Comparison of ENCODE assay signal across 13 cellular contexts in the genomic region with DNA sequence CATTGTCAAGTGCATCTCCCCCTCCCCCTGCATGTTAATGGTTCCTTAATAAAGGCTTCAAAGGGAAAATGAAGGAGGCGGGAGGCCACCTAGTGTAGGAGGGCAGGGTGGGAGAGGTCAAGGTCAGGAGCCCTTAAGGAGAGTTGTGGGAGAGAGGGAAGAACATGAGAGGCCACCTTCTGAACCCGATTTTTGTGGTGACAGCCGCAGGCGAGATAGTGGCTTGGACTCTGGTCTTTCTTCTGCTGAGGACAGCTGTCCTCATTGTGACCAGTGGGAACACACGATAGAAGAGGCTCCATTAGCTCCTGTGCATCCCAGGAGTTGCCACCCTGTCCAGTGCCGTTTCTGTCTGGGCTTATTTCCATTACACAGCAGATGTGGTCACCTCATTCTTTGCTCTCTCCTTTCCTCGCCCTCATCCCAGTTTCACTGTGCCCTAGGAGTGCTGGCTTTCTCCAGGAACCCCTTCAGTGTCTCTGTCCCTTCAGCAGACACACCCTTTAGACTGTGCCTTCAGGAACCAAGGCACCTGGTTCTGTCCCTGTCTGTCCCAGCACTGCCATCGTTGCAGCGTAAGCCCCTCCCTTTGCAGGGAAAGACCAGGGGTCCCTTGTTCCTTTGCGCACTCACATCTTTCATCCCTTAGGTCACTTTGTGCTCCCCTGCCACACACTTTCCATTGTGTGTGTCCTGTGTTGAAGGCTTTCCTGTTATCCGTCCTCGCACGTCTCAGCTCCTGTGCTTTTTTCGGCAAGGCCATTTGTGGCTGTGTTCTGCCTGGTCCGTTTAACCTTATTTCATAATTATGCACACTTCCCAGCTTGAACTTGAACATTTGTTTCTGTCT. TPM values are rescaled to one million over a fixed set of nuclear protein-coding genes. Genes with fewer than 3 reads are reported as not detected.
A peak's percentile ranks its signal among the peaks of the same experiment; 100 is the strongest.
DNase-seq lines count a peak whose midpoint lies in the region; ATAC-seq, FAIRE-seq and TF ChIP-seq lines count a peak whose summit lies in the region.
"Had no signal": no experiment of that assay in that cellular context is flagged by ENCODE, and none has a peak within 500 bp of the region (broad histone marks: within the 10 kb centered on the region; RNA-seq: fewer than 3 reads in every experiment).

No MANE protein-coding gene starts in this region.

- H3K27me3 ChIP-seq in DOHH2 (ENCODE audit: control insufficient read depth, low read length) (no peaks in the 10 kb centered on the region), sigmoid colon (no peaks in the 10 kb centered on the region)

- H3K9me2 ChIP-seq in DOHH2 (replicated peaks; ENCODE audit: control insufficient read depth, low read length), result no peaks in the 10 kb centered on the region

- peaks cover 46% of the 10 kb centered on the region for H3K4me1 Mint-ChIP-seq in activated T-helper 17 cell treated with anti-CD3 and anti-CD28 coated beads, Interleukin-2, amount 50 U/mL, for 72 hours
- peaks cover 48 to 72% of the 10 kb centered on the region in 2 donors for H3K4me1 Mint-ChIP-seq in immature natural killer cell

- H3K4me2 ChIP-seq in DOHH2 (ENCODE audit: low read length), result peak overlapping the region; percentile 98

- H3K36me3 Mint-ChIP-seq in activated T-helper 17 cell treated with anti-CD3 and anti-CD28 coated beads, Interleukin-2, amount 50 U/mL, for 72 hours (ENCODE audit: low read depth), result peaks cover 80% of the 10 kb centered on the region
- peaks cover 19 to 48% (median 24%) of the 10 kb centered on the region in 3 donors for H3K36me3 Mint-ChIP-seq in immature natural killer cell

- peak overlapping the region; percentile 84 for H3K27ac Mint-ChIP-seq in activated T-helper 17 cell treated with anti-CD3 and anti-CD28 coated beads, Interleukin-2, amount 50 U/mL, for 72 hours
- H3K27ac Mint-ChIP-seq in immature natural killer cell, result peak overlapping the region in 4 of 6 donors; percentile 57 to 91 (median 69)

- peaks cover 96% of the 10 kb centered on the region for H3K79me2 ChIP-seq in DOHH2 (ENCODE audit: control insufficient read depth, low read length)

- H3K9me3 ChIP-seq in DOHH2 (ENCODE audit: control insufficient read depth, insufficient read depth, low read length) (no peaks in the 10 kb centered on the region), sigmoid colon (no peaks in the 10 kb centered on the region)
- H3K9me3 ChIP-seq: HAP-1 had no signal

- TF ChIP-seq EP300 in sigmoid colon (IDR thresholded peaks at IDR 0.05), result no peak

- peaks cover 90% of the 10 kb centered on the region for H3K36me3 ChIP-seq in DOHH2 (ENCODE audit: control insufficient read depth, low read length)
- H3K36me3 ChIP-seq in sigmoid colon, result peaks cover 0 to 52% (median 0%) of the 10 kb centered on the region in 4 donors

- H3F3A ChIP-seq in DOHH2 (ENCODE audit: control insufficient read depth, insufficient read depth), result peaks cover 12% of the 10 kb centered on the region

- intact Hi-C loops in sigmoid colon (cut with DNase I), result no loop called here

- DNase-seq in immature natural killer cell, result no peak
- DNase-seq in sigmoid colon, result no peak
- no peak for DNase-seq in GM10266 (ENCODE audit: extremely low spot score)
- no peak for DNase-seq in activated CD8-positive, alpha-beta memory T cell treated with anti-CD3 and anti-CD28 coated beads, Interleukin-2, amount 50 U/mL, for 4 hours
- DNase-seq in GM12892 (ENCODE audit: insufficient read length), result no peak
- DNase-seq in NCI-H1092 (lab: John Stamatoyannopoulos, UW), result no peak
- DNase-seq: activated CD4-positive, CD25-positive, alpha-beta regulatory T cell treated with anti-CD3 and anti-CD28 coated beads, Interleukin-2, amount 50 U/mL, for 72 hours; activated T-cell treated with anti-CD3 and anti-CD28 coated beads, Interleukin-2, amount 50 U/mL, for 48 hours; NCI-H1417; NCI-H774 had no signal

- ATAC-seq in activated T-helper 17 cell treated with anti-CD3 and anti-CD28 coated beads, Interleukin-2, amount 50 U/mL, for 72 hours (replicated peaks), result no peak

- no peak for FAIRE-seq in GM12892 (lab: Jason Lieb, UNC)

- H3K27ac ChIP-seq in DOHH2 (ENCODE audit: low read depth, low read length), result peak overlapping the region; percentile 91; the same call in 1 of the 2 replicates
- H3K27ac ChIP-seq in sigmoid colon, result peak overlapping the region; percentile 29 to 98 (median 64)

- 87 to 91% methylated on average over 15 of the region's 15 CpGs for WGBS in sigmoid colon, 2 donors

- no peak overlapping the region for H3K4me3 ChIP-seq in DOHH2 (ENCODE audit: low read length)
- H3K4me3 ChIP-seq in sigmoid colon, result no peak overlapping the region
- H3K4me3 ChIP-seq: HAP-1 had no signal

- no peaks in the 10 kb centered on the region for H3K9me3 Mint-ChIP-seq in activated T-helper 17 cell treated with anti-CD3 and anti-CD28 coated beads, Interleukin-2, amount 50 U/mL, for 72 hours
- no peaks in the 10 kb centered on the region for H3K9me3 Mint-ChIP-seq in immature natural killer cell

- no peak for TF ChIP-seq POLR2A in sigmoid colon (IDR thresholded peaks at IDR 0.05)
- TF ChIP-seq POLR2A in GM12892 (IDR thresholded peaks at IDR 0.05; ENCODE audit: low read depth, low read length), result no peak

- peak overlapping the region; percentile 39 for H3K4me3 Mint-ChIP-seq in activated T-helper 17 cell treated with anti-CD3 and anti-CD28 coated beads, Interleukin-2, amount 50 U/mL, for 72 hours
- peak overlapping the region in 1 of 5 donors; percentile 15 for H3K4me3 Mint-ChIP-seq in immature natural killer cell

- H4K20me1 ChIP-seq in DOHH2 (ENCODE audit: control insufficient read depth, insufficient read depth, low read depth, low read length), result peaks cover 17% of the 10 kb centered on the region

- H3K4me1 ChIP-seq in DOHH2 (ENCODE audit: control insufficient read depth, low read length), result peaks cover 99% of the 10 kb centered on the region
- peaks cover 0 to 46% (median 28%) of the 10 kb centered on the region in 4 donors for H3K4me1 ChIP-seq in sigmoid colon

- no peaks in the 10 kb centered on the region for H3K27me3 Mint-ChIP-seq in activated T-helper 17 cell treated with anti-CD3 and anti-CD28 coated beads, Interleukin-2, amount 50 U/mL, for 72 hours
- H3K27me3 Mint-ChIP-seq in immature natural killer cell (ENCODE audit: low read depth in 3 of 3), result peaks cover 0 to 8% (median 6%) of the 10 kb centered on the region in 3 donors

- TF ChIP-seq CTCF in DOHH2 (IDR thresholded peaks at IDR 0.05; ENCODE audit: low read depth, low read length, poor library complexity, severe bottlenecking) (no peak), sigmoid colon (IDR thresholded peaks at IDR 0.05) (no peak), GM10266 (IDR thresholded peaks at IDR 0.05; ENCODE audit: control insufficient read depth, insufficient read depth, low read depth, missing control alignments) (no peak)

RNA-seq across cellular contexts. Expression of gene SEC14L1, which starts 7.6 kb away (rescaled TPM):
- 10 to 100 TPM; 89.3 to 98.4 TPM for total RNA-seq in activated T-helper 17 cell treated with anti-CD3 and anti-CD28 coated beads, Interleukin-2, amount 50 U/mL, for 72 hours
- polyA plus RNA-seq in immature natural killer cell (10 to 100 TPM; 14.8 to 25.6 (median 19.4) TPM), sigmoid colon (10 to 100 TPM in 2 of 3 donors, 1 to 10 TPM in 1; 9.6 to 33.4 (median 20.1) TPM)
- total RNA-seq in sigmoid colon, result 10 to 100 TPM; 18.9 to 39.9 (median 24.4) TPM
- polyA plus RNA-seq in GM12892 (2012; ENCODE audit: missing spikeins), result 29.6 TPM
